Comparison of ENCODE assay signal across 18 cellular contexts in genomic region chr6:31915351-31915750, GRCh38. TPM values are rescaled to one million over a fixed set of nuclear protein-coding genes. Genes with fewer than 3 reads are reported as not detected.
DNase-seq lines count a peak whose midpoint lies in the region; ATAC-seq and TF ChIP-seq lines count a peak whose summit lies in the region.
"Had no signal": no experiment of that assay in that cellular context is flagged by ENCODE, and none has a peak within 500 bp of the region (broad histone marks: within the 10 kb centered on the region; RNA-seq: fewer than 3 reads in every experiment).

No MANE protein-coding gene starts in this region.

- no peaks in the 10 kb centered on the region for H3K27me3 ChIP-seq in H9 (ENCODE audit: insufficient read depth, low read length)
- no peaks in the 10 kb centered on the region for H3K27me3 ChIP-seq in endodermal cell (ENCODE audit: control insufficient read depth, insufficient read depth, low read length, poor library complexity, severe bottlenecking)
- no peaks in the 10 kb centered on the region for H3K27me3 ChIP-seq in CD8-positive, alpha-beta T cell (ENCODE audit: insufficient read depth, low read length)
- H3K27me3 ChIP-seq in gastroesophageal sphincter, result no peaks in the 10 kb centered on the region

- no peak for TF ChIP-seq EP300 in gastroesophageal sphincter (IDR thresholded peaks at IDR 0.05)

- no peaks in the 10 kb centered on the region for H3K79me2 ChIP-seq in H9 (ENCODE audit: insufficient read depth, low read length)

- H4K20me1 ChIP-seq in H9 (ENCODE audit: control insufficient read depth, insufficient read depth, insufficient read length), result no peaks in the 10 kb centered on the region

- no peak overlapping the region for H3K27ac ChIP-seq in H9 (ENCODE audit: insufficient read length, low read depth, low read length)
- no peak overlapping the region for H3K27ac ChIP-seq in HEK293 (ENCODE audit: extremely low read depth, low read depth, low read length)
- no peak overlapping the region for H3K27ac ChIP-seq in endodermal cell (ENCODE audit: low read depth, low read length)
- H3K27ac ChIP-seq in CD8-positive, alpha-beta T cell (ENCODE audit: low read depth, low read length), result no peak overlapping the region
- H3K27ac ChIP-seq in gastroesophageal sphincter, result no peak overlapping the region
- H3K27ac ChIP-seq: GM23248 had no signal

- H3K27ac Mint-ChIP-seq in H9 (no peak overlapping the region), endodermal cell (no peak overlapping the region)
- H3K27ac Mint-ChIP-seq in CD8-positive, alpha-beta T cell, result no peak overlapping the region
- H3K27ac Mint-ChIP-seq: CD4-positive, alpha-beta memory T cell; HFFc6 had no signal

- H3K23me2 ChIP-seq in H9 (ENCODE audit: insufficient read length, low read depth, low read length, poor library complexity, severe bottlenecking), result no peaks in the 10 kb centered on the region

- no peak overlapping the region for H4K5ac ChIP-seq in H9 (ENCODE audit: insufficient read length, low read depth, low read length)

- H3K18ac ChIP-seq in H9 (ENCODE audit: insufficient read length, low read depth, low read length), result no peak overlapping the region

- no peaks in the 10 kb centered on the region for H3K36me3 ChIP-seq in HEK293 (ENCODE audit: control insufficient read depth in 2 of 2, insufficient read depth in 1 of 2, low read length in 2 of 2)
- no peaks in the 10 kb centered on the region for H3K36me3 ChIP-seq in endodermal cell (ENCODE audit: control insufficient read depth, insufficient read depth, low read length)
- H3K36me3 ChIP-seq in CD8-positive, alpha-beta T cell (ENCODE audit: insufficient read depth, low read length), result no peaks in the 10 kb centered on the region
- no peaks in the 10 kb centered on the region for H3K36me3 ChIP-seq in gastroesophageal sphincter

- no peaks in the 10 kb centered on the region for H3K79me1 ChIP-seq in H9 (ENCODE audit: insufficient read depth, low read depth, low read length, poor library complexity, severe bottlenecking)

- H3K4me1 Mint-ChIP-seq in H9, result peaks cover 0 to 3% of the 10 kb centered on the region in 2 experiments; a peak in 1 of 4 replicates
- H3K4me1 Mint-ChIP-seq in endodermal cell, result no peaks in the 10 kb centered on the region
- no peaks in the 10 kb centered on the region for H3K4me1 Mint-ChIP-seq in CD8-positive, alpha-beta T cell (ENCODE audit: low read depth)

- H3K9ac ChIP-seq in H9 (ENCODE audit: extremely low read depth, insufficient read length, low read length), result no peak overlapping the region
- no peak overlapping the region for H3K9ac ChIP-seq in endodermal cell (ENCODE audit: extremely low read depth, low read length, poor library complexity, severe bottlenecking)
- H3K9ac ChIP-seq: GM23248 had no signal

- no peak overlapping the region for H2BK12ac ChIP-seq in H9 (ENCODE audit: insufficient read length, low read depth, low read length)

- no peak overlapping the region for H2BK20ac ChIP-seq in H9 (ENCODE audit: low read depth, low read length, poor library complexity, severe bottlenecking)

- DNase-seq in H9 (no peak), endodermal cell (no peak), NCI-H146 treated with DMSO at 0.1 percent for 48 hours (lab: John Stamatoyannopoulos, UW; ENCODE audit: unreplicated experiment) (no peak)
- DNase-seq in CD8-positive, alpha-beta T cell, result no peak
- DNase-seq: C1 segment of cervical spinal cord; Caco-2; CD4-positive, alpha-beta memory T cell; DMS153; DND-41; GM23248; H7; HFFc6 had no signal

- no peak overlapping the region for H2BK120ac ChIP-seq in H9 (ENCODE audit: low read depth, low read length, poor library complexity, severe bottlenecking)

- CTCF ChIA-PET in HEK293 (lab: Yijun Ruan, JAX), result interaction anchor here (0.7 to 1.0 kb wide), 3 partner anchors 9 to 37 kb away, joined by 3 read pairs; partner anchors contain the start of gene C2
- CTCF ChIA-PET in CD8-positive, alpha-beta T cell (lab: Charles Lee), result no interaction called here

- H2BK5ac ChIP-seq in H9 (ENCODE audit: insufficient read length, low read length), result no peak overlapping the region

- H3K4me1 ChIP-seq in H9 (ENCODE audit: insufficient read depth, low read length), result no peaks in the 10 kb centered on the region
- H3K4me1 ChIP-seq in HEK293 (ENCODE audit: control insufficient read depth, insufficient read depth, low read length), result peaks cover 3% of the 10 kb centered on the region; the same call in 1 of the 2 replicates
- no peaks in the 10 kb centered on the region for H3K4me1 ChIP-seq in endodermal cell (ENCODE audit: control insufficient read depth, insufficient read depth, low read length)
- H3K4me1 ChIP-seq in CD8-positive, alpha-beta T cell (ENCODE audit: insufficient read depth, low read length), result no peaks in the 10 kb centered on the region
- no peaks in the 10 kb centered on the region for H3K4me1 ChIP-seq in gastroesophageal sphincter

- intact Hi-C loops in CD8-positive, alpha-beta T cell (cut with DNase I, micrococcal nuclease), result no loop called here

- no peak overlapping the region for H3K56ac ChIP-seq in H9 (ENCODE audit: insufficient read length, low read depth, low read length)

- TF ChIP-seq POLR2A in gastroesophageal sphincter (IDR thresholded peaks at IDR 0.05), result no peak

- peak overlapping the region; percentile 71 for H2AK5ac ChIP-seq in H9 (ENCODE audit: insufficient read length, low read length)

- H3K27me3 Mint-ChIP-seq in H9 (ENCODE audit: low read depth), result peaks cover 1% of the 10 kb centered on the region
- H3K27me3 Mint-ChIP-seq in endodermal cell (ENCODE audit: insufficient read depth), result peaks cover 7% of the 10 kb centered on the region
- H3K27me3 Mint-ChIP-seq in CD8-positive, alpha-beta T cell (ENCODE audit: low read depth), result peaks cover 11% of the 10 kb centered on the region

- H3K23ac ChIP-seq in H9 (ENCODE audit: insufficient read length, low read depth, low read length), result no peak overlapping the region

- H3K9me3 Mint-ChIP-seq in H9 (no peaks in the 10 kb centered on the region), endodermal cell (no peaks in the 10 kb centered on the region)
- H3K9me3 Mint-ChIP-seq in CD8-positive, alpha-beta T cell, result no peaks in the 10 kb centered on the region
- H3K9me3 Mint-ChIP-seq: HFFc6 had no signal

- no peak overlapping the region for H4K8ac ChIP-seq in H9 (replicated peaks; ENCODE audit: insufficient read length, low read depth, low read length)

- 0 out of 3 replicates have a peak, but pooled peaks have one; percentile 17 for TF ChIP-seq CTCF in H9 (conservative IDR thresholded peaks at IDR 0.05)
- no peak for TF ChIP-seq CTCF in HEK293 (tag by site-specific recombination; IDR thresholded peaks at IDR 0.05)
- peak; percentile 19 for TF ChIP-seq CTCF in endodermal cell (conservative IDR thresholded peaks at IDR 0.05)
- TF ChIP-seq CTCF in CD8-positive, alpha-beta T cell (IDR thresholded peaks at IDR 0.05), result no peak
- no peak for TF ChIP-seq CTCF in gastroesophageal sphincter (IDR thresholded peaks at IDR 0.05)

- no peak for ATAC-seq in CD8-positive, alpha-beta T cell
- no peak for ATAC-seq in gastroesophageal sphincter
- ATAC-seq: HCT116 had no signal

- H3K4me3 ChIP-seq in HEK293 (ENCODE audit: low read depth, low read length), result no peak overlapping the region
- no peak overlapping the region for H3K4me3 ChIP-seq in endodermal cell (ENCODE audit: low read length)
- no peak overlapping the region for H3K4me3 ChIP-seq in CD8-positive, alpha-beta T cell (ENCODE audit: low read depth, low read length)
- H3K4me3 ChIP-seq in gastroesophageal sphincter, result no peak overlapping the region
- H3K4me3 ChIP-seq: GM23248 had no signal

- H3K9me3 ChIP-seq in H9 (ENCODE audit: control insufficient read depth, low read depth, low read length), result no peaks in the 10 kb centered on the region
- H3K9me3 ChIP-seq in HEK293 (ENCODE audit: control insufficient read depth, insufficient read depth, low read depth, low read length), result no peaks in the 10 kb centered on the region
- no peaks in the 10 kb centered on the region for H3K9me3 ChIP-seq in endodermal cell (ENCODE audit: control insufficient read depth, low read length)
- H3K9me3 ChIP-seq in CD8-positive, alpha-beta T cell (ENCODE audit: low read length), result no peaks in the 10 kb centered on the region
- no peaks in the 10 kb centered on the region for H3K9me3 ChIP-seq in gastroesophageal sphincter
- H3K9me3 ChIP-seq: Caco-2 had no signal

- POLR2A ChIA-PET in HEK293 (lab: Yijun Ruan, JAX), result no interaction called here
- POLR2A ChIA-PET in CD8-positive, alpha-beta T cell (lab: Charles Lee), result interaction anchor here (0.7 kb wide), 1 partner anchor 228 kb away, joined by 3 read pairs; no protein-coding TSS in a partner anchor

- no peak overlapping the region for H4K91ac ChIP-seq in H9 (ENCODE audit: insufficient read length, low read depth, low read length)

- no peak overlapping the region for H3T11ph ChIP-seq in H9 (ENCODE audit: low read length)

- no peak overlapping the region for H3K4me2 ChIP-seq in H9 (ENCODE audit: insufficient read depth, insufficient read length, low read length)

- H3K4me3 Mint-ChIP-seq in H9, result no peak overlapping the region
- no peak overlapping the region for H3K4me3 Mint-ChIP-seq in endodermal cell
- H3K4me3 Mint-ChIP-seq in CD8-positive, alpha-beta T cell, result no peak overlapping the region
- H3K4me3 Mint-ChIP-seq: CD4-positive, alpha-beta memory T cell; HFFc6 had no signal

- H2BK15ac ChIP-seq in H9 (ENCODE audit: low read depth, low read length), result no peak overlapping the region

- H2AFZ ChIP-seq in H9 (ENCODE audit: low read length), result no peak overlapping the region
- H2AFZ ChIP-seq: GM23248 had no signal

- no peak overlapping the region for H3K14ac ChIP-seq in H9 (ENCODE audit: insufficient read depth, low read length)

- H3K36me3 Mint-ChIP-seq in H9 (ENCODE audit: insufficient read depth in 1 of 3, low read depth in 3 of 3) (no peaks in the 10 kb centered on the region), endodermal cell (ENCODE audit: low read depth) (no peaks in the 10 kb centered on the region)
- H3K36me3 Mint-ChIP-seq in CD8-positive, alpha-beta T cell, result no peaks in the 10 kb centered on the region
- H3K36me3 Mint-ChIP-seq: CD4-positive, alpha-beta memory T cell had no signal

- no peak overlapping the region for H3K4ac ChIP-seq in H9 (ENCODE audit: low read depth, low read length)

RNA-seq across cellular contexts. Expression of gene C2, which starts 12.2 kb away (rescaled TPM):
- total RNA-seq in H9 (2021) (0.66 and 0.86 TPM in 2 replicates), endodermal cell (1 to 10 TPM in 1 of 2 donors, under 1 TPM in 1; 0.29 to 1.0 TPM), gastroesophageal sphincter (10 to 100 TPM in 3 of 4 donors, 1 to 10 TPM in 1; 3.3 to 33.4 (median 14.4) TPM)
- 0.89 TPM for polyA plus RNA-seq in endodermal cell (2013, experiment 1 of 2)
- polyA plus RNA-seq in endodermal cell (2013, experiment 2 of 2), result 0.70 TPM
- total RNA-seq in CD8-positive, alpha-beta T cell, result 1 to 10 TPM; 1.1 to 1.4 TPM
- total RNA-seq: A172 had no signal
- polyA plus RNA-seq: CD4-positive, alpha-beta memory T cell had no signal

RNA-seq across cellular contexts. Expression of gene ZBTB12, which starts 13.5 kb away (rescaled TPM):
- total RNA-seq in H9 (2021), result 31.0 and 32.7 TPM in 2 replicates
- total RNA-seq in endodermal cell, result 10 to 100 TPM; 25.4 to 29.9 TPM
- 41.5 TPM for polyA plus RNA-seq in endodermal cell (2013, experiment 1 of 2)
- 33.0 TPM for polyA plus RNA-seq in endodermal cell (2013, experiment 2 of 2)
- under 1 TPM in 1 of 2 experiments, not detected in 1; 0.27 TPM for total RNA-seq in CD8-positive, alpha-beta T cell
- total RNA-seq in gastroesophageal sphincter, result 1 to 10 TPM in 2 of 4 donors, under 1 TPM in 2; 0.40 to 2.0 (median 0.86) TPM
- polyA plus RNA-seq: CD4-positive, alpha-beta memory T cell; GM23248 had no signal

RNA-seq across cellular contexts. Expression of gene EHMT2, which starts 17.9 kb away (rescaled TPM):
- 121 and 124 TPM in 2 replicates for total RNA-seq in H9 (2021)
- 100 to 1,000 TPM; 113 to 121 TPM for total RNA-seq in endodermal cell
- 145 TPM for polyA plus RNA-seq in endodermal cell (2013, experiment 1 of 2)
- polyA plus RNA-seq in endodermal cell (2013, experiment 2 of 2), result 130 TPM
- 10 to 100 TPM; 30.2 to 33.7 TPM for total RNA-seq in CD8-positive, alpha-beta T cell
- total RNA-seq in gastroesophageal sphincter, result 10 to 100 TPM; 29.5 to 43.4 (median 35.5) TPM

RNA-seq across cellular contexts. Expression of gene CFB, which starts 30.5 kb away (rescaled TPM):
- total RNA-seq in H9 (2021) (0.31 and 0.39 TPM in 2 replicates), endodermal cell (under 1 TPM; 0.51 to 0.66 TPM), gastroesophageal sphincter (10 to 100 TPM in 3 of 4 donors, 1 to 10 TPM in 1; 8.1 to 42.6 (median 23.1) TPM)
- 0.57 TPM for polyA plus RNA-seq in endodermal cell (2013, experiment 1 of 2)
- 1.3 TPM for polyA plus RNA-seq in endodermal cell (2013, experiment 2 of 2)
- 1 to 10 TPM; 1.3 to 2.3 TPM for total RNA-seq in CD8-positive, alpha-beta T cell
- total RNA-seq: H1, H7 had no signal
- polyA plus RNA-seq: CD4-positive, alpha-beta memory T cell had no signal

RNA-seq across cellular contexts. Expression of gene SLC44A4, which starts 36.6 kb away (rescaled TPM):
- total RNA-seq in H9 (2021) (3.3 and 3.8 TPM in 2 replicates), endodermal cell (1 to 10 TPM; 1.3 to 3.6 TPM), gastroesophageal sphincter (1 to 10 TPM in 2 of 4 donors, not detected in 2; 1.1 to 4.5 TPM)
- polyA plus RNA-seq in endodermal cell (2013, experiment 1 of 2), result 0.68 TPM
- 0.41 TPM for polyA plus RNA-seq in endodermal cell (2013, experiment 2 of 2)
- under 1 TPM in 1 of 2 experiments, not detected in 1; 0.42 TPM for total RNA-seq in CD8-positive, alpha-beta T cell
- total RNA-seq: A172; A673; CD4-positive, alpha-beta memory T cell; GM23248 had no signal
- polyA plus RNA-seq: GM23248 had no signal

Comparison
In these comparisons a context has a peak if more than half of its experiments do, and no peak if none do; other contexts are left out.
1. CTCF ChIP-seq: peak in H9 (single experiment) and endodermal cell (single experiment); none in HEK293 (single experiment), CD8-positive, alpha-beta T cell (single experiment) and gastroesophageal sphincter (0 of 4).
2. RNA of gene ZBTB12, which starts 13.5 kb away (total RNA-seq): 31.0 to 32.7 TPM in H9 and 25.4 to 29.9 TPM in endodermal cell; 0.40 to 2.0 TPM in gastroesophageal sphincter and 0.27 TPM in CD8-positive, alpha-beta T cell; every median in the first group is over 4 times any median in the second.